8 cellular contexts compared by ENCODE assay signal in the genomic region with DNA sequence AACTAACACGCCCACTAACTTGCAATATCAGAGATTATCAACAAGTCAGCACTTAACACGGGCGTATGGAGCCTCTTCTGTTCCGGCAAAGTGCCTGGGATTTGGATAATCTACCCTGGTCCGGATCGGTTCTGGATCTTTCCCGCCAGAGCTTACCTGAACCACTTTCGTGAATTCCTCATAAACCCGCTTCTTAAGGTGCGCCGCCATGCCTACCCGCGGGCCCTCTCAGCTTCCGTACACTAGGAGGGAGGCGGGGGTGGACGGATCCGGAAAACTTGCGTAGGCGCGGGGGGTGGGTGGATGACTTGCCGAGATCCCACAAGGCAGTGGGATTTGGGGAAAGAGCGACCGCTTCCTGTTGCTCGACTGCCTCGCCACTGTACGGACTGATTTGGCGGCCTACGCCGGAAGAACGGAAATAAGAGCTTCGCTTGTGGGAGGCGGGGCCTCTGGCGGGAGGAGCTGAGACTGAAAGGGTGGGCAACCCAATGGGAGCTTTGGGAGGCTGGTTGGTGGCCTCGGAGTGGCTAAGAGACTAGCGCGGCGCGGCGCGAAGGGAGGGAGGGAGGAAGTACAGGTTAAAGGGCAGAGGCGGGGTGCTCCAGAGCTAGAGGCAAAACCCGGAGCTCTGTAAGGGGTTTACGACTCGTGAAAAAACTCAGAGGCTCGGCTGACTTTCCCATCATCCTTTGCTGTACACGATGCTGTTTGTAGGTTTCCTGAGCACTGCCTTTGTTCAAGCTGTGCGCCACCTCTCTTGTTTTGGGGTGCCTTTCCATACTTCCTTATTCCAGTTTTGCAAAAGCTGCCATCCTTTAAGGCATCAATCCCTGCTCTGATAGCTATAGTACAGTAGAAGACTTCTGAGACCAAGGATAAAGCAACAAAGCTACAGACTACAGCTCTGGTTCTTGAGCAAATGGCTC. TPM values are rescaled to one million over a fixed set of nuclear protein-coding genes. Genes with fewer than 3 reads are reported as not detected.
DNase-seq lines count a peak whose midpoint lies in the region; ATAC-seq and TF ChIP-seq lines count a peak whose summit lies in the region.

A gene with protein sequence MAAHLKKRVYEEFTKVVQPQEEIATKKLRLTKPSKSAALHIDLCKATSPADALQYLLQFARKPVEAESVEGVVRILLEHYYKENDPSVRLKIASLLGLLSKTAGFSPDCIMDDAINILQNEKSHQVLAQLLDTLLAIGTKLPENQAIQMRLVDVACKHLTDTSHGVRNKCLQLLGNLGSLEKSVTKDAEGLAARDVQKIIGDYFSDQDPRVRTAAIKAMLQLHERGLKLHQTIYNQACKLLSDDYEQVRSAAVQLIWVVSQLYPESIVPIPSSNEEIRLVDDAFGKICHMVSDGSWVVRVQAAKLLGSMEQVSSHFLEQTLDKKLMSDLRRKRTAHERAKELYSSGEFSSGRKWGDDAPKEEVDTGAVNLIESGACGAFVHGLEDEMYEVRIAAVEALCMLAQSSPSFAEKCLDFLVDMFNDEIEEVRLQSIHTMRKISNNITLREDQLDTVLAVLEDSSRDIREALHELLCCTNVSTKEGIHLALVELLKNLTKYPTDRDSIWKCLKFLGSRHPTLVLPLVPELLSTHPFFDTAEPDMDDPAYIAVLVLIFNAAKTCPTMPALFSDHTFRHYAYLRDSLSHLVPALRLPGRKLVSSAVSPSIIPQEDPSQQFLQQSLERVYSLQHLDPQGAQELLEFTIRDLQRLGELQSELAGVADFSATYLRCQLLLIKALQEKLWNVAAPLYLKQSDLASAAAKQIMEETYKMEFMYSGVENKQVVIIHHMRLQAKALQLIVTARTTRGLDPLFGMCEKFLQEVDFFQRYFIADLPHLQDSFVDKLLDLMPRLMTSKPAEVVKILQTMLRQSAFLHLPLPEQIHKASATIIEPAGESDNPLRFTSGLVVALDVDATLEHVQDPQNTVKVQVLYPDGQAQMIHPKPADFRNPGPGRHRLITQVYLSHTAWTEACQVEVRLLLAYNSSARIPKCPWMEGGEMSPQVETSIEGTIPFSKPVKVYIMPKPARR (minus strand): TSS at position 235 of the 929 bp plus-strand sequence. CDS start 25 bp downstream, at position 210.

- no peaks in the 10 kb centered on the region for H3K9me3 Mint-ChIP-seq in activated CD4-positive, alpha-beta T cell treated with anti-CD3 and anti-CD28 coated beads, Interleukin-2, amount 10 ng/mL, durations not matched to agents 24 days and 14 days

- H3K4me2 ChIP-seq in BLaER1, result peak within 1 kb of the TSS; percentile 98

- peaks cover 5% of the 10 kb centered on the region for H3K36me3 Mint-ChIP-seq in activated CD4-positive, alpha-beta T cell treated with anti-CD3 and anti-CD28 coated beads, Interleukin-2, amount 10 ng/mL, durations not matched to agents 24 days and 14 days (ENCODE audit: low read depth)

- H3K9ac ChIP-seq in BLaER1 (peak within 1 kb of the TSS; percentile 82), colonic mucosa (ENCODE audit: low read depth in 2 of 2, low read length in 2 of 2) (peak within 1 kb of the TSS; percentile 44 to 63)

- TF ChIP-seq CTCF in colonic mucosa (IDR thresholded peaks at IDR 0.05), result no peak

- DNase-seq in NCI-H526 treated with DMSO at 0.1 percent for 48 hours (lab: John Stamatoyannopoulos, UW) (peak; percentile 100), colonic mucosa (peak; percentile 99), kidney tubule cell (ENCODE audit: low spot score) (peak; percentile 100)
- peak; percentile 99 for DNase-seq in activated CD4-positive, alpha-beta T cell treated with anti-CD3 and anti-CD28 coated beads, Interleukin-2, amount 10 ng/mL, durations not matched to agents 24 days and 14 days
- peak; percentile 85 to 97 (median 94) for DNase-seq in stimulated activated CD4-positive, alpha-beta T cell treated with anti-CD3 and anti-CD28 coated beads, Interleukin-1b, Interleukin-23, amount 100 ng/mL, for 24 hours (ENCODE audit: low read depth in 4 of 4, low spot score in 1 of 4)

- H3K4me1 ChIP-seq in BLaER1 (peaks cover 22% of the 10 kb centered on the region), colonic mucosa (no peaks in the 10 kb centered on the region)

- no peaks in the 10 kb centered on the region for H3K27me3 ChIP-seq in BLaER1
- no peaks in the 10 kb centered on the region for H3K27me3 ChIP-seq in colonic mucosa

- intact Hi-C loops in activated CD4-positive, alpha-beta T cell treated with anti-CD3 and anti-CD28 coated beads, Interleukin-2, amount 10 ng/mL, durations not matched to agents 24 days and 14 days (cut with micrococcal nuclease), result loop anchor here (1.0 to 2.0 kb wide), 6 partner anchors 52 to 580 kb away; a partner anchor contains a TSS
- intact Hi-C loops in colonic mucosa (cut with DNase I), result loop anchor here (5.0 to 10.0 kb wide), 2 partner anchors 53 to 170 kb away; a partner anchor contains a TSS

- peak within 1 kb of the TSS; percentile 92 for H3K27ac Mint-ChIP-seq in activated CD4-positive, alpha-beta T cell treated with anti-CD3 and anti-CD28 coated beads, Interleukin-2, amount 10 ng/mL, durations not matched to agents 24 days and 14 days

- H3K4me3 ChIP-seq in BLaER1 (peak within 1 kb of the TSS; percentile 87), colonic mucosa (peak within 1 kb of the TSS; percentile 69)

- H3K27ac ChIP-seq in BLaER1 (peak within 1 kb of the TSS; percentile 86), colonic mucosa (peak within 1 kb of the TSS; percentile 65)

- peaks cover 21% of the 10 kb centered on the region for H3K4me1 Mint-ChIP-seq in activated CD4-positive, alpha-beta T cell treated with anti-CD3 and anti-CD28 coated beads, Interleukin-2, amount 10 ng/mL, durations not matched to agents 24 days and 14 days

- peak; percentile 99 for ATAC-seq in GM19324 (IDR thresholded peaks at IDR 0.05; ENCODE audit: low FRiP score, unreplicated experiment)
- peak; percentile 93 for ATAC-seq in HG03469 (IDR thresholded peaks at IDR 0.05; ENCODE audit: unreplicated experiment)

- H3K36me3 ChIP-seq in BLaER1 (peaks cover 26% of the 10 kb centered on the region), colonic mucosa (peaks cover 3% of the 10 kb centered on the region)

- H3K4me3 Mint-ChIP-seq in activated CD4-positive, alpha-beta T cell treated with anti-CD3 and anti-CD28 coated beads, Interleukin-2, amount 10 ng/mL, durations not matched to agents 24 days and 14 days, result peak within 1 kb of the TSS; percentile 97

- H3K9me3 ChIP-seq in BLaER1, result no peaks in the 10 kb centered on the region
- H3K9me3 ChIP-seq in colonic mucosa, result no peaks in the 10 kb centered on the region

- no peaks in the 10 kb centered on the region for H4K20me1 ChIP-seq in BLaER1

- peaks cover 2% of the 10 kb centered on the region for H3K27me3 Mint-ChIP-seq in activated CD4-positive, alpha-beta T cell treated with anti-CD3 and anti-CD28 coated beads, Interleukin-2, amount 10 ng/mL, durations not matched to agents 24 days and 14 days

RNA-seq across cellular contexts. Expression of the gene that starts here (rescaled TPM):
- 60.0 and 60.8 TPM in 2 replicates for total RNA-seq in activated CD4-positive, alpha-beta T cell treated with anti-CD3 and anti-CD28 coated beads, Interleukin-2, amount 10 ng/mL, durations not matched to agents 24 days and 14 days
- 10 to 100 TPM; 21.5 to 28.0 TPM for total RNA-seq in colonic mucosa

Comparison
In these comparisons a context has a peak if more than half of its experiments do, and no peak if none do; other contexts are left out.
1. Peak in every context shown above with its lines: DNase-seq, ATAC-seq, H3K4me3 ChIP-seq and H3K27ac ChIP-seq.